ENCODE assay signal across 24 cellular contexts in the genomic region with DNA sequence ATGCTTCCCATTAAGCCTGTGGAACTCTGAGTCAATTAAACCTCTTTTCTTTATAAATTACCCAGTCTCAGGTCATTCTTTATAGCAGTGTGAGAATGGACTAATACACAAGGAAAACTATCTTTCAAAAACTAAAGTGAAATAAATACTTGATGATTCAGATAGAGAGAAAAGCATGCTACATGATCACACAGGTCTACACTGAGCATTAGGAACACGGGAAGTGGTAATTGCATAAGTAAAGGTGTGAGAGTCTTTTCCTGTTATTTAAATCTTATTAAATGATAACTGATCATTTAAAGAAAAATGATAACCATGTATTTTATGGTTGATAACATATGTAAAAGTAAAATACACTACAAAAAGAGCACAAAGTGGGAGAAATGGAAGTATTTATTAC.
"Had no signal": no experiment of that assay in that cellular context is flagged by ENCODE, and none has a peak within 500 bp of the region (broad histone marks: within the 10 kb centered on the region; RNA-seq: fewer than 3 reads in every experiment).

No MANE protein-coding gene starts in this region.

- DNase-seq: cortex of kidney; effector CD8-positive, alpha-beta T cell; erythroblast; foreskin melanocyte; gastrocnemius medialis; glutamatergic neuron; head of caudate nucleus; heart right ventricle; hippocampal formation; kidney; kidney glomerular epithelial cell; left colon; left lung; left ventricle myocardium superior; lower lobe of right lung; mesendoderm; midbrain; naive thymus-derived CD4-positive, alpha-beta T cell; natural killer cell had no signal

- H3K27me3 ChIP-seq: esophagus muscularis mucosa, gastrocnemius medialis, heart right ventricle, left lung had no signal

- FAIRE-seq: colon, endothelial cell of umbilical vein, islet of Langerhans, kidney had no signal

- ATAC-seq: gastrocnemius medialis; heart right ventricle; left colon; left lung; left ventricle myocardium superior; lower lobe of right lung; naive thymus-derived CD4-positive, alpha-beta T cell; natural killer cell had no signal

- H3K27ac ChIP-seq: epithelial cell of prostate, esophagus muscularis mucosa, gastrocnemius medialis, heart right ventricle, left lung, lower lobe of right lung had no signal

- H3K4me3 ChIP-seq: esophagus muscularis mucosa, gastrocnemius medialis, heart right ventricle, left lung, lower lobe of right lung had no signal

- H3K36me3 ChIP-seq: esophagus muscularis mucosa, gastrocnemius medialis, heart right ventricle, left lung, lower lobe of right lung had no signal

- H3K9me3 ChIP-seq: esophagus muscularis mucosa, heart right ventricle, left lung, lower lobe of right lung had no signal

- H3K4me1 ChIP-seq: gastrocnemius medialis, heart right ventricle, left lung, lower lobe of right lung had no signal
